ENCODE assay signal across 8 cellular contexts in genomic region chr22:38181453-38182200, GRCh38. TPM values are rescaled to one million over a fixed set of nuclear protein-coding genes. Genes with fewer than 3 reads are reported as not detected.
DNase-seq lines count a peak whose midpoint lies in the region; ATAC-seq and TF ChIP-seq lines count a peak whose summit lies in the region.

PLA2G6 (minus strand) TSS chr22:38181830; CDS start chr22:38169426, 12,404 bp downstream.

- no peaks in the 10 kb centered on the region for H3K36me3 Mint-ChIP-seq in activated naive CD8-positive, alpha-beta T cell treated with anti-CD3 and anti-CD28 coated beads, Interleukin-2, amount 50 U/mL, for 24 hours (ENCODE audit: low read depth)

- peak; percentile 95 for DNase-seq in GM12864 (ENCODE audit: low read depth)
- peak; percentile 84 for DNase-seq in NCI-H1417 treated with DMSO at 0.1 percent for 48 hours (lab: John Stamatoyannopoulos, UW)
- peak; percentile 97 for DNase-seq in SW480 (ENCODE audit: low spot score)
- peak; percentile 98 for DNase-seq in activated naive CD8-positive, alpha-beta T cell treated with anti-CD3 and anti-CD28 coated beads, Interleukin-2, amount 50 U/mL, for 24 hours
- peak; percentile 99 for DNase-seq in Right ventricle myocardium superior
- DNase-seq in tibial nerve (ENCODE audit: low spot score in 2 of 2) = peak; percentile 95 to 97

- peak; percentile 82 to 85 for TF ChIP-seq EP300 in tibial nerve (IDR thresholded peaks at IDR 0.05)

- peaks cover 3% of the 10 kb centered on the region for H3K27me3 Mint-ChIP-seq in activated naive CD8-positive, alpha-beta T cell treated with anti-CD3 and anti-CD28 coated beads, Interleukin-2, amount 50 U/mL, for 24 hours

- H3K9ac ChIP-seq in parathyroid adenoma = peak within 1 kb of the TSS; percentile 28

- H2AFZ ChIP-seq in parathyroid adenoma = peak within 1 kb of the TSS; percentile 87

- H3K4me1 ChIP-seq in parathyroid adenoma = no peaks in the 10 kb centered on the region
- H3K4me1 ChIP-seq in tibial nerve = peaks cover 0 to 40% (median 15%) of the 10 kb centered on the region in 4 donors

- H3K4me2 ChIP-seq in parathyroid adenoma (ENCODE audit: low read length) = peak within 1 kb of the TSS; percentile 99

- H3K36me3 ChIP-seq in parathyroid adenoma (ENCODE audit: control insufficient read depth, insufficient read depth, low read length) (no peaks in the 10 kb centered on the region), tibial nerve (no peaks in the 10 kb centered on the region)

- peak within 1 kb of the TSS; percentile 95 for H3K4me3 Mint-ChIP-seq in activated naive CD8-positive, alpha-beta T cell treated with anti-CD3 and anti-CD28 coated beads, Interleukin-2, amount 50 U/mL, for 24 hours

- TF ChIP-seq CTCF in GM12864 (IDR thresholded peaks at IDR 0.05; ENCODE audit: low read depth, low read length, missing control alignments) (no peak), parathyroid adenoma (IDR thresholded peaks at IDR 0.05) (no peak), tibial nerve (IDR thresholded peaks at IDR 0.05) (peak in 1 of 5 experiments; percentile 18)

- no peaks in the 10 kb centered on the region for H3K9me3 Mint-ChIP-seq in activated naive CD8-positive, alpha-beta T cell treated with anti-CD3 and anti-CD28 coated beads, Interleukin-2, amount 50 U/mL, for 24 hours

- H3K27ac ChIP-seq in parathyroid adenoma (peak within 1 kb of the TSS; percentile 87), tibial nerve (peak within 1 kb of the TSS; percentile 87 to 99 (median 92))

- intact Hi-C loops in Right ventricle myocardium superior (cut with DNase I) = no loop called here

- TF ChIP-seq POLR2A in tibial nerve (IDR thresholded peaks at IDR 0.05) = peak in 1 of 2 donors; percentile 68

- H3K9me3 ChIP-seq in parathyroid adenoma (ENCODE audit: control insufficient read depth, low read length) (no peaks in the 10 kb centered on the region), tibial nerve (no peaks in the 10 kb centered on the region)

- no peaks in the 10 kb centered on the region for H3K79me2 ChIP-seq in parathyroid adenoma

- H3K4me3 ChIP-seq in GM12864 (ENCODE audit: low read depth, low read length) (peak within 1 kb of the TSS; percentile 72), parathyroid adenoma (ENCODE audit: low read depth, low read length) (peak within 1 kb of the TSS; percentile 94), tibial nerve (peak within 1 kb of the TSS; percentile 40 to 75 (median 66))

- 1 to 2% methylated on average over 31 to 48 of the region's 48 CpGs for WGBS in tibial nerve, 2 donors

- H3K27me3 ChIP-seq in parathyroid adenoma (ENCODE audit: control insufficient read depth, insufficient read depth, low read length) (no peaks in the 10 kb centered on the region), tibial nerve (no peaks in the 10 kb centered on the region)

- H3K27ac Mint-ChIP-seq in activated naive CD8-positive, alpha-beta T cell treated with anti-CD3 and anti-CD28 coated beads, Interleukin-2, amount 50 U/mL, for 24 hours = peak within 1 kb of the TSS; percentile 92

- H3K4me1 Mint-ChIP-seq in activated naive CD8-positive, alpha-beta T cell treated with anti-CD3 and anti-CD28 coated beads, Interleukin-2, amount 50 U/mL, for 24 hours = peaks cover 53% of the 10 kb centered on the region

- peak; percentile 83 for ATAC-seq in HG02763 (IDR thresholded peaks at IDR 0.05; ENCODE audit: unreplicated experiment)
- ATAC-seq in activated naive CD8-positive, alpha-beta T cell treated with anti-CD3 and anti-CD28 coated beads, Interleukin-2, amount 50 U/mL, for 24 hours = peak; percentile 92
- peak; percentile 96 for ATAC-seq in Right ventricle myocardium superior (ENCODE audit: poor library complexity)

RNA-seq across cellular contexts. Expression of gene PLA2G6, which starts in this region (rescaled TPM):
- 12.0 TPM for total RNA-seq in Right ventricle myocardium superior
- total RNA-seq in tibial nerve = 10 to 100 TPM; 48.5 to 60.3 (median 55.1) TPM

Comparison
In these comparisons a context has a peak if more than half of its experiments do, and no peak if none do; other contexts are left out.
1. Peak in every context shown above with its lines: DNase-seq, ATAC-seq, H3K4me3 ChIP-seq and H3K27ac ChIP-seq.